In genomic region chr16:16183562-16183961, GRCh38 we compare ENCODE assay signal across 1 cellular context.
TF ChIP-seq lines count a peak whose summit lies in the region.

No MANE protein-coding gene starts in this region.

TF ChIP-seq in SK-N-SH treated with all-trans-retinoic acid at 6 μM for 48 hours, 23 proteins besides CTCF, POLR2A, EP300 and RAD21 (continued from another document):
- TF ChIP-seq POU6F1 (CRISPR knock-in tag; IDR thresholded peaks at IDR 0.05; ENCODE audit: borderline replicate concordance, low read depth), result no peak
